ENCODE assay signal across 1 cellular context in genomic region chr18:49015886-49016647, GRCh38.
TF ChIP-seq lines count a peak whose summit lies in the region.

No MANE protein-coding gene starts in this region.

TF ChIP-seq in IMR-90, 13 proteins besides CTCF, POLR2A, EP300 and RAD21 (continued from another document):
- TF ChIP-seq ELK1 (IDR thresholded peaks at IDR 0.05; ENCODE audit: borderline replicate concordance, low read depth, low read length) (no peak), BHLHE40 (IDR thresholded peaks at IDR 0.05; ENCODE audit: low read depth, low read length) (no peak), CHD1 (IDR thresholded peaks at IDR 0.05; ENCODE audit: low read depth, low read length) (no peak), MXI1 (IDR thresholded peaks at IDR 0.05; ENCODE audit: borderline replicate concordance, low read depth, low read length) (no peak), RCOR1 (IDR thresholded peaks at IDR 0.05; ENCODE audit: insufficient replicate concordance, low read length) (no peak), NFE2L2 (IDR thresholded peaks at IDR 0.05; ENCODE audit: low read depth, low read length) (no peak), MAFK (IDR thresholded peaks at IDR 0.05; ENCODE audit: low read depth, low read length) (no peak), SMC3 (IDR thresholded peaks at IDR 0.05; ENCODE audit: low read depth, low read length) (no peak), USF2 (IDR thresholded peaks at IDR 0.05; ENCODE audit: low read depth, low read length) (no peak)
